ENCODE assay signal across 20 cellular contexts in genomic region chr4:7195546-7196282, GRCh38. TPM values are rescaled to one million over a fixed set of nuclear protein-coding genes. Genes with fewer than 3 reads are reported as not detected.
A peak's percentile ranks its signal among the peaks of the same experiment; 100 is the strongest.
DNase-seq lines count a peak whose midpoint lies in the region; ATAC-seq and TF ChIP-seq lines count a peak whose summit lies in the region.
"Had no signal": no experiment of that assay in that cellular context is flagged by ENCODE, and none has a peak within 500 bp of the region (broad histone marks: within the 10 kb centered on the region; RNA-seq: fewer than 3 reads in every experiment).

No MANE protein-coding gene starts in this region.

- DNase-seq in cardiac septum (ENCODE audit: low spot score) (peak; percentile 51), left cardiac atrium (no peak), brain microvascular endothelial cell (peak; percentile 26), myocyte (ENCODE audit: low read depth) (peak; percentile 42), spleen (no peak)
- no peak for DNase-seq in activated CD8-positive, alpha-beta memory T cell treated with anti-CD3 and anti-CD28 coated beads for 24 hours
- DNase-seq in activated CD4-positive, alpha-beta memory T cell treated with anti-CD3 and anti-CD28 coated beads, Interleukin-2, amount 10 ng/mL, durations not matched to agents 7 days and 5 days, result no peak
- no peak for DNase-seq in CD4-positive, alpha-beta T cell
- DNase-seq: activated CD4-positive, alpha-beta T cell treated with anti-CD3 and anti-CD28 coated beads for 4 hours; activated naive CD8-positive, alpha-beta T cell treated with anti-CD3 and anti-CD28 coated beads for 36 hours; activated T-cell treated with anti-CD3 and anti-CD28 coated beads, Interleukin-2, amount 50 U/mL, for 24 hours; Calu3; KG1; kidney; mesendoderm; NCI-H446; right cardiac atrium; stimulated activated CD4-positive, alpha-beta T cell treated with anti-CD3 and anti-CD28 coated beads, Interleukin-4, amount 100 ng/mL, for 1 hour; upper lobe of left lung had no signal

- POLR2A ChIA-PET in activated CD4-positive, alpha-beta memory T cell treated with anti-CD3 and anti-CD28 coated beads, Interleukin-2, amount 10 ng/mL, durations not matched to agents 7 days and 5 days (lab: Charles Lee), result no interaction called here
- POLR2A ChIA-PET in CD4-positive, alpha-beta T cell (lab: Charles Lee), result no interaction called here

- CTCF ChIA-PET in activated CD4-positive, alpha-beta memory T cell treated with anti-CD3 and anti-CD28 coated beads, Interleukin-2, amount 10 ng/mL, durations not matched to agents 7 days and 5 days (lab: Charles Lee), result interaction anchor here (1.6 kb wide), 1 partner anchor 524 kb away, joined by 6 read pairs; no protein-coding TSS in a partner anchor
- CTCF ChIA-PET in CD4-positive, alpha-beta T cell (lab: Charles Lee), result no interaction called here

- peaks cover 52% of the 10 kb centered on the region for H3K27me3 Mint-ChIP-seq in activated CD4-positive, alpha-beta memory T cell treated with anti-CD3 and anti-CD28 coated beads, Interleukin-2, amount 10 ng/mL, durations not matched to agents 7 days and 5 days
- peaks cover 59% of the 10 kb centered on the region for H3K27me3 Mint-ChIP-seq in CD4-positive, alpha-beta T cell

- in situ Hi-C loops in brain microvascular endothelial cell (cut with HindIII; ENCODE audit: low pct_ligation_motif_present, low sequenced_read_pairs), result no loop called here

- peaks cover 5 to 21% (median 13%) of the 10 kb centered on the region in 6 donors for H3K4me1 ChIP-seq in spleen

- H3K4me1 Mint-ChIP-seq in activated CD4-positive, alpha-beta memory T cell treated with anti-CD3 and anti-CD28 coated beads, Interleukin-2, amount 10 ng/mL, durations not matched to agents 7 days and 5 days, result no peaks in the 10 kb centered on the region
- no peaks in the 10 kb centered on the region for H3K4me1 Mint-ChIP-seq in CD4-positive, alpha-beta T cell (ENCODE audit: low read depth)
- H3K4me1 Mint-ChIP-seq: activated naive CD8-positive, alpha-beta T cell treated with anti-CD3 and anti-CD28 coated beads for 36 hours had no signal

- intact Hi-C loops in cardiac septum (cut with DNase I) (loop anchor here (2.0 kb wide), 1 partner anchor 267 kb away; no protein-coding TSS in a partner anchor), left cardiac atrium (cut with DNase I) (loop anchor here in 1 of 2 donors (10.0 kb wide), 1 partner anchor 519 kb away; no protein-coding TSS in a partner anchor), spleen (cut with DNase I; ENCODE audit: low total_unique reads) (no loop called here)
- intact Hi-C loops in CD4-positive, alpha-beta T cell (cut with DNase I, micrococcal nuclease), result loop anchor here (10.0 kb wide), 2 partner anchors 609 to 789 kb away; no protein-coding TSS in a partner anchor

- H3K27ac ChIP-seq in brain microvascular endothelial cell, result no peak overlapping the region
- no peak overlapping the region for H3K27ac ChIP-seq in spleen
- no peak overlapping the region for H3K27ac ChIP-seq in CD4-positive, alpha-beta T cell (ENCODE audit: low read depth, low read length)
- H3K27ac ChIP-seq: SJSA1, upper lobe of left lung had no signal

- H3K36me3 ChIP-seq in brain microvascular endothelial cell (replicated peaks), result no peaks in the 10 kb centered on the region
- no peaks in the 10 kb centered on the region for H3K36me3 ChIP-seq in spleen
- H3K36me3 ChIP-seq: SJSA1, upper lobe of left lung had no signal

- H3K27ac Mint-ChIP-seq in activated CD4-positive, alpha-beta memory T cell treated with anti-CD3 and anti-CD28 coated beads, Interleukin-2, amount 10 ng/mL, durations not matched to agents 7 days and 5 days, result no peak overlapping the region
- no peak overlapping the region for H3K27ac Mint-ChIP-seq in CD4-positive, alpha-beta T cell
- H3K27ac Mint-ChIP-seq: activated naive CD8-positive, alpha-beta T cell treated with anti-CD3 and anti-CD28 coated beads for 36 hours; activated T-cell treated with anti-CD3 and anti-CD28 coated beads, Interleukin-2, amount 50 U/mL, for 24 hours had no signal

- H3K27me3 ChIP-seq in brain microvascular endothelial cell (replicated peaks), result peaks cover 23% of the 10 kb centered on the region
- H3K27me3 ChIP-seq in spleen (replicated peaks in 1 of 7), result peaks cover 0 to 100% (median 33%) of the 10 kb centered on the region in 7 donors
- H3K27me3 ChIP-seq in CD4-positive, alpha-beta T cell (ENCODE audit: control insufficient read depth, insufficient read depth, low read length), result peaks cover 49% of the 10 kb centered on the region

- H3K4me3 ChIP-seq in brain microvascular endothelial cell (ENCODE audit: low read depth, low read length), result no peak overlapping the region
- no peak overlapping the region for H3K4me3 ChIP-seq in spleen
- H3K4me3 ChIP-seq: SJSA1, upper lobe of left lung had no signal

- TF ChIP-seq CTCF in brain microvascular endothelial cell (IDR thresholded peaks at IDR 0.05; ENCODE audit: low read depth, low read length, missing control alignments) (no peak), spleen (IDR thresholded peaks at IDR 0.05 in 8 of 11, conservative IDR thresholded peaks at IDR 0.05 in 3 of 11) (no peak)
- TF ChIP-seq CTCF in CD4-positive, alpha-beta T cell (IDR thresholded peaks at IDR 0.05), result no peak

- no peaks in the 10 kb centered on the region for H3K36me3 Mint-ChIP-seq in activated CD4-positive, alpha-beta memory T cell treated with anti-CD3 and anti-CD28 coated beads, Interleukin-2, amount 10 ng/mL, durations not matched to agents 7 days and 5 days (ENCODE audit: low read depth)
- no peaks in the 10 kb centered on the region for H3K36me3 Mint-ChIP-seq in CD4-positive, alpha-beta T cell (ENCODE audit: low read depth)
- H3K36me3 Mint-ChIP-seq: activated naive CD8-positive, alpha-beta T cell treated with anti-CD3 and anti-CD28 coated beads for 36 hours had no signal

- H3K9me3 Mint-ChIP-seq in activated CD4-positive, alpha-beta memory T cell treated with anti-CD3 and anti-CD28 coated beads, Interleukin-2, amount 10 ng/mL, durations not matched to agents 7 days and 5 days, result no peaks in the 10 kb centered on the region
- no peaks in the 10 kb centered on the region for H3K9me3 Mint-ChIP-seq in CD4-positive, alpha-beta T cell
- H3K9me3 Mint-ChIP-seq: activated naive CD8-positive, alpha-beta T cell treated with anti-CD3 and anti-CD28 coated beads for 36 hours; activated T-cell treated with anti-CD3 and anti-CD28 coated beads, Interleukin-2, amount 50 U/mL, for 24 hours had no signal

- ATAC-seq in left cardiac atrium, result no peak
- no peak for ATAC-seq in CD4-positive, alpha-beta T cell (ENCODE audit: poor library complexity)
- ATAC-seq: right cardiac atrium had no signal

- H3K9me3 ChIP-seq in spleen, result no peaks in the 10 kb centered on the region
- no peaks in the 10 kb centered on the region for H3K9me3 ChIP-seq in CD4-positive, alpha-beta T cell (ENCODE audit: control insufficient read depth, low read length)
- H3K9me3 ChIP-seq: SJSA1, upper lobe of left lung had no signal

- WGBS in spleen, 5 donors, result 59 to 69% (median 65%) methylated on average over 14 of the region's 14 CpGs

- H3K4me3 Mint-ChIP-seq in activated CD4-positive, alpha-beta memory T cell treated with anti-CD3 and anti-CD28 coated beads, Interleukin-2, amount 10 ng/mL, durations not matched to agents 7 days and 5 days, result no peak overlapping the region
- no peak overlapping the region for H3K4me3 Mint-ChIP-seq in CD4-positive, alpha-beta T cell
- H3K4me3 Mint-ChIP-seq: activated naive CD8-positive, alpha-beta T cell treated with anti-CD3 and anti-CD28 coated beads for 36 hours; activated T-cell treated with anti-CD3 and anti-CD28 coated beads, Interleukin-2, amount 50 U/mL, for 24 hours had no signal

- TF ChIP-seq POLR2A in spleen (IDR thresholded peaks at IDR 0.05), result no peak

RNA-seq across cellular contexts. Expression of gene SORCS2, which starts 3.4 kb away (rescaled TPM):
- total RNA-seq in cardiac septum, result 6.9 TPM
- 1 to 10 TPM; 2.4 to 2.6 TPM for total RNA-seq in left cardiac atrium
- 2.8 and 4.4 TPM in 2 replicates for total RNA-seq in myocyte
- 21.0 TPM for polyA plus RNA-seq in myocyte (2012)
- total RNA-seq in spleen, result 1 to 10 TPM in 1 of 7 donors, under 1 TPM in 6; 0.33 to 1.6 (median 0.61) TPM
- polyA plus RNA-seq in spleen, result under 1 TPM; 0.35 to 0.96 (median 0.52) TPM
- under 1 TPM; 0.10 to 0.18 TPM for total RNA-seq in activated CD4-positive, alpha-beta memory T cell treated with anti-CD3 and anti-CD28 coated beads, Interleukin-2, amount 10 ng/mL, durations not matched to agents 7 days and 5 days
- total RNA-seq in CD4-positive, alpha-beta T cell, result not detected
- total RNA-seq: activated naive CD8-positive, alpha-beta T cell treated with anti-CD3 and anti-CD28 coated beads for 36 hours; Calu3 had no signal

Comparison
In these comparisons a context has a peak if more than half of its experiments do, and no peak if none do; other contexts are left out.
1. DNase-seq: peak in cardiac septum (single experiment), brain microvascular endothelial cell (single experiment) and myocyte (single experiment); none in left cardiac atrium (single experiment), activated CD8-positive, alpha-beta memory T cell treated with anti-CD3 and anti-CD28 coated beads for 24 hours (single experiment), spleen (single experiment), activated CD4-positive, alpha-beta memory T cell treated with anti-CD3 and anti-CD28 coated beads, Interleukin-2, amount 10 ng/mL, durations not matched to agents 7 days and 5 days (single experiment) and CD4-positive, alpha-beta T cell (0 of 10).